1 cellular context compared by ENCODE assay signal in the genomic region with DNA sequence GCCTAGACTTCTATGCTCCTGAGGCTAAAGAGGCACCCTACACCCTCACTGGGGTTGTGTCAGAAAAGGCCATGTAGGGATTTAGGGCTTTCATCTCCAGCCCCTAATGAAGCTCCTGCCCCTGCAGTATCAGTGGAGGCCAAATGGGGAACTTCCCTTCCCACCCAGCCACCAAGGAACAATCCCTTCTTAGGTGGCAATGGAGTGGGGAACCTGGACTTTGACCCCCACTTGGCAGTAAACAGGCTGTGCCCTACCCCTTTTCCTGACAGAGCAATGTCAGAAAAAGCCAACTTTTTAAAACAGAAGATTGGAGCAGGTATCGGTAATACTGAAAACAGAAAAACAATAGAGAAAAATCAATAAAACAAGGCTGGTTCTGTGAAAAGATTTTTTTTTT.
A peak's percentile ranks its signal among the peaks of the same experiment; 100 is the strongest.
TF ChIP-seq lines count a peak whose summit lies in the region.

No MANE protein-coding gene starts in this region.

TF ChIP-seq in HepG2, 621 proteins besides CTCF, POLR2A, EP300 and RAD21:
- TF ChIP-seq, protein P1, sequence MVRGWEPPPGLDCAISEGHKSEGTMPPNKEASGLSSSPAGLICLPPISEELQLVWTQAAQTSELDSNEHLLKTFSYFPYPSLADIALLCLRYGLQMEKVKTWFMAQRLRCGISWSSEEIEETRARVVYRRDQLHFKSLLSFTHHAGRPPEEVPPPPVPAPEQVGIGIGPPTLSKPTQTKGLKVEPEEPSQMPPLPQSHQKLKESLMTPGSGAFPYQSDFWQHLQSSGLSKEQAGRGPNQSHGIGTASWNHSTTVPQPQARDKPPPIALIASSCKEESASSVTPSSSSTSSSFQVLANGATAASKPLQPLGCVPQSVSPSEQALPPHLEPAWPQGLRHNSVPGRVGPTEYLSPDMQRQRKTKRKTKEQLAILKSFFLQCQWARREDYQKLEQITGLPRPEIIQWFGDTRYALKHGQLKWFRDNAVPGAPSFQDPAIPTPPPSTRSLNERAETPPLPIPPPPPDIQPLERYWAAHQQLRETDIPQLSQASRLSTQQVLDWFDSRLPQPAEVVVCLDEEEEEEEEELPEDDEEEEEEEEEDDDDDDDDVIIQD (CRISPR knock-in tag; IDR thresholded peaks at IDR 0.05; ENCODE audit: low read depth) = 0 out of 2 replicates have a peak, but pooled peaks have one; percentile 23
- TF ChIP-seq, protein P2, sequence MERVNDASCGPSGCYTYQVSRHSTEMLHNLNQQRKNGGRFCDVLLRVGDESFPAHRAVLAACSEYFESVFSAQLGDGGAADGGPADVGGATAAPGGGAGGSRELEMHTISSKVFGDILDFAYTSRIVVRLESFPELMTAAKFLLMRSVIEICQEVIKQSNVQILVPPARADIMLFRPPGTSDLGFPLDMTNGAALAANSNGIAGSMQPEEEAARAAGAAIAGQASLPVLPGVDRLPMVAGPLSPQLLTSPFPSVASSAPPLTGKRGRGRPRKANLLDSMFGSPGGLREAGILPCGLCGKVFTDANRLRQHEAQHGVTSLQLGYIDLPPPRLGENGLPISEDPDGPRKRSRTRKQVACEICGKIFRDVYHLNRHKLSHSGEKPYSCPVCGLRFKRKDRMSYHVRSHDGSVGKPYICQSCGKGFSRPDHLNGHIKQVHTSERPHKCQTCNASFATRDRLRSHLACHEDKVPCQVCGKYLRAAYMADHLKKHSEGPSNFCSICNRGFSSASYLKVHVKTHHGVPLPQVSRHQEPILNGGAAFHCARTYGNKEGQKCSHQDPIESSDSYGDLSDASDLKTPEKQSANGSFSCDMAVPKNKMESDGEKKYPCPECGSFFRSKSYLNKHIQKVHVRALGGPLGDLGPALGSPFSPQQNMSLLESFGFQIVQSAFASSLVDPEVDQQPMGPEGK (CRISPR knock-in tag; IDR thresholded peaks at IDR 0.05) = no peak
- no peak for TF ChIP-seq KDM1A (CRISPR knock-in tag; IDR thresholded peaks at IDR 0.05)
- no peak for TF ChIP-seq TCF7L2 (IDR thresholded peaks at IDR 0.05; ENCODE audit: low read depth, low read length)
- TF ChIP-seq HNRNPL (IDR thresholded peaks at IDR 0.05; ENCODE audit: low read depth, low read length) = no peak
- TF ChIP-seq, protein P3, sequence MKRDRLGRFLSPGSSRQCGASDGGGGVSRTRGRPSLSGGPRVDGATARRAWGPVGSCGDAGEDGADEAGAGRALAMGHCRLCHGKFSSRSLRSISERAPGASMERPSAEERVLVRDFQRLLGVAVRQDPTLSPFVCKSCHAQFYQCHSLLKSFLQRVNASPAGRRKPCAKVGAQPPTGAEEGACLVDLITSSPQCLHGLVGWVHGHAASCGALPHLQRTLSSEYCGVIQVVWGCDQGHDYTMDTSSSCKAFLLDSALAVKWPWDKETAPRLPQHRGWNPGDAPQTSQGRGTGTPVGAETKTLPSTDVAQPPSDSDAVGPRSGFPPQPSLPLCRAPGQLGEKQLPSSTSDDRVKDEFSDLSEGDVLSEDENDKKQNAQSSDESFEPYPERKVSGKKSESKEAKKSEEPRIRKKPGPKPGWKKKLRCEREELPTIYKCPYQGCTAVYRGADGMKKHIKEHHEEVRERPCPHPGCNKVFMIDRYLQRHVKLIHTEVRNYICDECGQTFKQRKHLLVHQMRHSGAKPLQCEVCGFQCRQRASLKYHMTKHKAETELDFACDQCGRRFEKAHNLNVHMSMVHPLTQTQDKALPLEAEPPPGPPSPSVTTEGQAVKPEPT (CRISPR knock-in tag; IDR thresholded peaks at IDR 0.05; ENCODE audit: low read depth) = no peak
- TF ChIP-seq ZNF235 (CRISPR knock-in tag; IDR thresholded peaks at IDR 0.05; ENCODE audit: borderline replicate concordance) = no peak
- TF ChIP-seq ZNF446 (CRISPR knock-in tag; IDR thresholded peaks at IDR 0.05) = no peak
- TF ChIP-seq, protein P4, sequence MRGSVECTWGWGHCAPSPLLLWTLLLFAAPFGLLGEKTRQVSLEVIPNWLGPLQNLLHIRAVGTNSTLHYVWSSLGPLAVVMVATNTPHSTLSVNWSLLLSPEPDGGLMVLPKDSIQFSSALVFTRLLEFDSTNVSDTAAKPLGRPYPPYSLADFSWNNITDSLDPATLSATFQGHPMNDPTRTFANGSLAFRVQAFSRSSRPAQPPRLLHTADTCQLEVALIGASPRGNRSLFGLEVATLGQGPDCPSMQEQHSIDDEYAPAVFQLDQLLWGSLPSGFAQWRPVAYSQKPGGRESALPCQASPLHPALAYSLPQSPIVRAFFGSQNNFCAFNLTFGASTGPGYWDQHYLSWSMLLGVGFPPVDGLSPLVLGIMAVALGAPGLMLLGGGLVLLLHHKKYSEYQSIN (CRISPR knock-in tag; IDR thresholded peaks at IDR 0.05; ENCODE audit: borderline replicate concordance) = no peak
- TF ChIP-seq, protein P5, sequence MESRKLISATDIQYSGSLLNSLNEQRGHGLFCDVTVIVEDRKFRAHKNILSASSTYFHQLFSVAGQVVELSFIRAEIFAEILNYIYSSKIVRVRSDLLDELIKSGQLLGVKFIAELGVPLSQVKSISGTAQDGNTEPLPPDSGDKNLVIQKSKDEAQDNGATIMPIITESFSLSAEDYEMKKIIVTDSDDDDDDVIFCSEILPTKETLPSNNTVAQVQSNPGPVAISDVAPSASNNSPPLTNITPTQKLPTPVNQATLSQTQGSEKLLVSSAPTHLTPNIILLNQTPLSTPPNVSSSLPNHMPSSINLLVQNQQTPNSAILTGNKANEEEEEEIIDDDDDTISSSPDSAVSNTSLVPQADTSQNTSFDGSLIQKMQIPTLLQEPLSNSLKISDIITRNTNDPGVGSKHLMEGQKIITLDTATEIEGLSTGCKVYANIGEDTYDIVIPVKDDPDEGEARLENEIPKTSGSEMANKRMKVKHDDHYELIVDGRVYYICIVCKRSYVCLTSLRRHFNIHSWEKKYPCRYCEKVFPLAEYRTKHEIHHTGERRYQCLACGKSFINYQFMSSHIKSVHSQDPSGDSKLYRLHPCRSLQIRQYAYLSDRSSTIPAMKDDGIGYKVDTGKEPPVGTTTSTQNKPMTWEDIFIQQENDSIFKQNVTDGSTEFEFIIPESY (CRISPR knock-in tag; IDR thresholded peaks at IDR 0.05) = no peak
- TF ChIP-seq HNF4A (CRISPR knock-in tag; IDR thresholded peaks at IDR 0.05) = peak; percentile 63
- no peak for TF ChIP-seq ZNF777 (CRISPR knock-in tag; IDR thresholded peaks at IDR 0.05)
- no peak for TF ChIP-seq SRSF4 (IDR thresholded peaks at IDR 0.05; ENCODE audit: low read depth, low read length, poor library complexity, severe bottlenecking)
- TF ChIP-seq ZNF644 (CRISPR knock-in tag; IDR thresholded peaks at IDR 0.05; ENCODE audit: low read depth) = 0 out of 2 replicates have a peak, but pooled peaks have one; percentile 68
- no peak for TF ChIP-seq ZNF75D (CRISPR knock-in tag; IDR thresholded peaks at IDR 0.05; ENCODE audit: borderline replicate concordance)
- no peak for TF ChIP-seq MEIS2 (CRISPR knock-in tag; IDR thresholded peaks at IDR 0.05)
- no peak for TF ChIP-seq MLLT10 (CRISPR knock-in tag; IDR thresholded peaks at IDR 0.05)
- no peak for TF ChIP-seq KMT2A (CRISPR knock-in tag; IDR thresholded peaks at IDR 0.05)
- no peak for TF ChIP-seq MTF2 (CRISPR knock-in tag; IDR thresholded peaks at IDR 0.05; ENCODE audit: borderline replicate concordance)
TF ChIP-seq in HepG2: peak in this region for 3.
